ENCODE assay signal across 8 cellular contexts in the genomic region with DNA sequence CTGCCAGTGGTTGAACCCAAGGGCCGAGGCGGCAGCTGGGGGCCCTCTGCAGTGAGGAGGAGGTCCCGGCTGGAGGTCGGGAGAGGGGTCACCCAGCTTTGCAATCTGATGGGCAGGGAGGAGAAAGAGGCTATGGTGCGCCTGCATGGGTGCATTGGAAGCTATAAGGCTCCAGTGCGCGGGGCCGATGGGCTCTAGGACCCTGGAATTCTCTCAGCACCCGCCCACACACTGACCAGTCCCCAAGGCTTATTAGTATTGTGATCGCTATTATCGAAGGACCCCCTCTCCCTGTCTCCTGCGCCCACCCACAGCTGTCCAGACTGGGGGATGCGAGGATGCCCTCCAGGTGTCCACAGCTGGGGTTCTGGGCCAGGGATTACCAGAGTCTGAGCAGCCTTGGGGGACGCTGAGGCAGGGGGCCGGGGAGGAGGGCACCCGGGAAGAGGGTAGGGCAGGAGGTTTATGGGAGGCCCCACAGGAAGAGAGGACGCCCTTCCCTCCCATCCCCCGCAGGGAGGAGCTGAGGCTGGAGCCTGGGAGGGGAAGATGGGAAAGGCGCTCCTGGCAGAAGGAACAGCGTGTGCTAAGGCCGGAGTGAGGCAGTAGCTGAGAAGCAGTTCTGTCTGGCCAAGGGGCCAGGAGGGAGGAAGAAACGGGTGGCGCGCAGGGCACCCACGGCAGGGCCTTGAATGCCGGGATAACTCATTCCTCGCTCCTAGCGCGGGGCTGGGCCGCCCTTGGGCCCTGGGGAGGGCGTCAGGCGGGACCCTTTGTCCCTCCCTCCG. TPM values are rescaled to one million over a fixed set of nuclear protein-coding genes. Genes with fewer than 3 reads are reported as not detected.
DNase-seq lines count a peak whose midpoint lies in the region; ATAC-seq, FAIRE-seq and TF ChIP-seq lines count a peak whose summit lies in the region.

No MANE protein-coding gene starts in this region.

- 43 to 55% methylated on average over 21 to 32 of the region's 33 CpGs for WGBS in pancreas, 2 donors

- peak overlapping the region in 6 of 8 donors; percentile 43 to 72 (median 54) for H3K4me3 Mint-ChIP-seq in CD4-positive, alpha-beta memory T cell

- FAIRE-seq in pancreas (lab: Jason Lieb, UNC): no peak

- H3K27me3 ChIP-seq in CD4-positive, alpha-beta memory T cell (ENCODE audit: insufficient read depth, low read length): peaks cover 6% of the 10 kb centered on the region
- H3K27me3 ChIP-seq in pancreas: no peaks in the 10 kb centered on the region

- no peak for DNase-seq in CD4-positive, alpha-beta memory T cell
- peak; percentile 25 for DNase-seq in T1000 (lab: John Stamatoyannopoulos, UW)
- peak; percentile 74 to 91 for DNase-seq in foreskin fibroblast
- peak in 1 of 6 donors; percentile 71 for DNase-seq in pancreas
- no peak for DNase-seq in COLO829 (ENCODE audit: low spot score)
- no peak for DNase-seq in stimulated activated CD4-positive, alpha-beta T cell treated with anti-CD3 and anti-CD28 coated beads, Interleukin-15, amount 100 ng/mL, for 24 hours
- DNase-seq in NCI-H748 (lab: John Stamatoyannopoulos, UW; ENCODE audit: unreplicated experiment): no peak

- peak overlapping the region; percentile 4 for H3K27ac ChIP-seq in CD4-positive, alpha-beta memory T cell (ENCODE audit: low read depth, low read length)
- H3K27ac ChIP-seq in pancreas: peak overlapping the region in 3 of 4 donors; percentile 16 to 78 (median 66)

- H3K9me3 ChIP-seq in CD4-positive, alpha-beta memory T cell (ENCODE audit: control insufficient read depth in 1 of 2, low read length in 2 of 2): no peaks in the 10 kb centered on the region
- H3K9me3 ChIP-seq in pancreas: no peaks in the 10 kb centered on the region

- CTCF ChIA-PET in CD4-positive, alpha-beta memory T cell (lab: Charles Lee; ENCODE audit: partially characterized antibody): interaction anchor here (0.7 to 1.5 kb wide), 4 partner anchors 9 to 458 kb away, joined by 3 to 5 read pairs (median 4); no protein-coding TSS in a partner anchor

- POLR2A ChIA-PET in CD4-positive, alpha-beta memory T cell (lab: Charles Lee; ENCODE audit: partially characterized antibody): interaction anchor here (0.7 to 3.2 kb wide), 6 partner anchors 8 to 361 kb away, joined by 3 to 17 read pairs (median 4); no protein-coding TSS in a partner anchor

- ATAC-seq in pancreas (peak; percentile 41 to 66 (median 54)), HG03354 (IDR thresholded peaks at IDR 0.05; ENCODE audit: poor library complexity, severe bottlenecking, unreplicated experiment) (no peak)

- H3K9me3 Mint-ChIP-seq in CD4-positive, alpha-beta memory T cell: peaks cover 0 to 2% (median 0%) of the 10 kb centered on the region in 8 donors

- no peaks in the 10 kb centered on the region for H3K27me3 Mint-ChIP-seq in CD4-positive, alpha-beta memory T cell

- TF ChIP-seq CTCF in foreskin fibroblast (IDR thresholded peaks at IDR 0.05; ENCODE audit: low read depth, low read length) (no peak), pancreas (IDR thresholded peaks at IDR 0.05) (no peak)

- no peaks in the 10 kb centered on the region for H3K36me3 Mint-ChIP-seq in CD4-positive, alpha-beta memory T cell

- peaks cover 9 to 39% (median 16%) of the 10 kb centered on the region in 4 donors for H3K4me1 Mint-ChIP-seq in CD4-positive, alpha-beta memory T cell

- H3K4me1 ChIP-seq in CD4-positive, alpha-beta memory T cell (ENCODE audit: insufficient read depth, low read length): peaks cover 20% of the 10 kb centered on the region
- H3K4me1 ChIP-seq in pancreas: peaks cover 0 to 8% (median 0%) of the 10 kb centered on the region in 3 donors

- intact Hi-C loops in CD4-positive, alpha-beta memory T cell (cut with micrococcal nuclease): no loop called here
- intact Hi-C loops in pancreas (cut with DNase I): no loop called here

- H3K36me3 ChIP-seq in CD4-positive, alpha-beta memory T cell (ENCODE audit: insufficient read depth, low read length): no peaks in the 10 kb centered on the region
- H3K36me3 ChIP-seq in pancreas: no peaks in the 10 kb centered on the region

- peak overlapping the region in 4 of 7 donors; percentile 19 to 78 (median 66) for H3K27ac Mint-ChIP-seq in CD4-positive, alpha-beta memory T cell

- H3K4me3 ChIP-seq in CD4-positive, alpha-beta memory T cell (ENCODE audit: low read length in 2 of 2): no peak overlapping the region
- H3K4me3 ChIP-seq in foreskin fibroblast (ENCODE audit: low read depth in 1 of 2, low read length in 2 of 2) (peak overlapping the region; percentile 35 to 57), pancreas (peak overlapping the region in 2 of 4 donors; percentile 24 to 34)

RNA-seq across cellular contexts. Expression of gene C9orf50, which starts 24.2 kb away (rescaled TPM):
- not detected for total RNA-seq in CD4-positive, alpha-beta memory T cell
- polyA plus RNA-seq in CD4-positive, alpha-beta memory T cell: not detected
- not detected for total RNA-seq in pancreas
- not detected for polyA plus RNA-seq in pancreas

RNA-seq across cellular contexts. Expression of gene NTMT1, which starts 29.2 kb away (rescaled TPM):
- total RNA-seq in CD4-positive, alpha-beta memory T cell: 10 to 100 TPM; 45.0 to 45.3 TPM
- 10 to 100 TPM; 48.4 to 55.1 TPM for polyA plus RNA-seq in CD4-positive, alpha-beta memory T cell
- 10 to 100 TPM; 11.3 to 19.4 (median 15.4) TPM for total RNA-seq in pancreas
- 10 to 100 TPM; 19.5 to 29.0 TPM for polyA plus RNA-seq in pancreas

RNA-seq across cellular contexts. Expression of gene ASB6, which starts 45.2 kb away (rescaled TPM):
- 10 to 100 TPM; 33.0 to 33.1 TPM for total RNA-seq in CD4-positive, alpha-beta memory T cell
- 10 to 100 TPM; 17.3 to 29.7 TPM for polyA plus RNA-seq in CD4-positive, alpha-beta memory T cell
- 10 to 100 TPM in 1 of 6 donors, 1 to 10 TPM in 5; 6.3 to 13.1 (median 8.3) TPM for total RNA-seq in pancreas
- polyA plus RNA-seq in pancreas: 10 to 100 TPM; 21.2 to 23.7 TPM

Comparison
In these comparisons a context has a peak if more than half of its experiments do, and no peak if none do; other contexts are left out.
1. DNase-seq: peak in T1000 (single experiment) and foreskin fibroblast (2 of 2); none in CD4-positive, alpha-beta memory T cell (0 of 5), COLO829 (single experiment), stimulated activated CD4-positive, alpha-beta T cell treated with anti-CD3 and anti-CD28 coated beads, Interleukin-15, amount 100 ng/mL, for 24 hours (single experiment) and NCI-H748 (single experiment).
2. H3K4me3 ChIP-seq: peak in foreskin fibroblast (2 of 2); none in CD4-positive, alpha-beta memory T cell (0 of 2).